Comparison of ENCODE assay signal across 9 cellular contexts in the genomic region with DNA sequence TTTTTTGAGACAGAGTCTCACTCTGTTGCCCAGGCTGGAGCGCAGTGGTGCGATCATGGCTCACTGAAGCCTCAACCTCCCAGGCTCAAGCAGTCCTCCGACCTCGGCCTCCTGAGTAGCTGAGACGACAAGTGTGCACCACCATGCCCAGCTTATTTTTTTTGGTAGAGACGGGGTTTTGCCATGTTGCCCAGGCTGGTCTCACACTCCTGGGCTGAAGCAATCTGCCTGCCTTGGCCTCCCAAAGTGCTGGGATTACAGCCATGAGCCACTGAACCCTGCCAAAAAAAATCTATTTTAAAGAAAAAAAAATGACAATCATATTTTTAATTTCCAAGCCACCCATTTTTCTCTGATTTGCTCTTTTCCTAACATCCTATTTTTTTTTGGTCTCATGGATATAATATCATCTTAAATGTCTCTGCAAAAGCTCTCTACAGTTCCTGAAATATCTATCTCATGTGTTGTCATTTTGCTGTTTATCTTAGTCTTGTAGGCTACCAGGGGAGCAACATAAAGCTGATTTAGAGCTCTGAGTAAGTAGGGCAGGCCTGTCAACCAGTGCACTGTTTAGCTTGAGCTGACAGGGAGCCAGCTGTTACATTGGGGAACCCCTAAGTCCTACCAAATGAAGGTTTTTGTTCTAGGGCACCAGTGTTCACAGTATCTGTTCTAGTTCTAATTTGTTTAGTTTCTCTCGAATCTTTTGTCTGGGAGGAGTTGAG.
"Had no signal": no experiment of that assay in that cellular context is flagged by ENCODE, and none has a peak within 500 bp of the region (broad histone marks: within the 10 kb centered on the region; RNA-seq: fewer than 3 reads in every experiment).

No MANE protein-coding gene starts in this region.

- H3K27me3 ChIP-seq: tibial nerve had no signal

- H3K4me3 ChIP-seq: lower lobe of right lung, tibial nerve had no signal

- H3K27ac ChIP-seq: lower lobe of right lung, tibial nerve had no signal

- H3K4me1 ChIP-seq: lower lobe of right lung, tibial nerve had no signal

- H3K36me3 ChIP-seq: lower lobe of right lung, tibial nerve had no signal

- H3K9me3 ChIP-seq: lower lobe of right lung, tibial nerve had no signal

- DNase-seq: activated CD4-positive, alpha-beta memory T cell treated with anti-CD3 and anti-CD28 coated beads for 36 hours; activated gamma-delta T cell; activated naive CD8-positive, alpha-beta T cell treated with anti-CD3 and anti-CD28 coated beads, Interleukin-2, amount 10 ng/mL, durations not matched to agents 7 days and 5 days; activated T-cell treated with anti-CD3 and anti-CD28 coated beads, Interleukin-2, amount 50 U/mL, for 48 hours; dermis blood vessel endothelial cell; lower lobe of right lung; midbrain; T-helper 9 cell had no signal

- ATAC-seq: lower lobe of right lung had no signal
